ENCODE assay signal across 19 cellular contexts in the genomic region with DNA sequence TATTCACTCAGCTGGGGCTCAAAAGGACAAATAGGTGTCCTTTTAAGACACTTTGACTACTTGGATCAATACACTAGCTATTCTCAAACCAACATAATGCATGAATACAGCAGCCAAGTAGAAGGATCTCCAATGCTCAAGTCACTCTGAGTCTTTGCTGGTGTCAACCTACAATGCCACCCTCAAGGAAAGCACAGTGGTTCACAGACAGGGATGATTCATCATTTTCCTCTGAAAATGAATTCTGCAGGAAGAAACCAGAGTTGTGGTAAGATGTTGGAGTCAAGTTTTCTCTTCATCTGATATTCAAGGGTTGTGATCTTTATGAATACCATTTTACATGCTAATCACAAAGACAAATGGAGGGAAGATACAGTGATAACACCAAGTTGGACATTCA.
"Had no signal": no experiment of that assay in that cellular context is flagged by ENCODE, and none has a peak within 500 bp of the region (broad histone marks: within the 10 kb centered on the region; RNA-seq: fewer than 3 reads in every experiment).

No MANE protein-coding gene starts in this region.

- H3K4me1 ChIP-seq: breast epithelium, esophagus squamous epithelium, transverse colon had no signal

- DNase-seq: activated B cell treated with CpG ODN at 0.5 μM for 24 hours; activated CD4-positive, alpha-beta T cell treated with anti-CD3 and anti-CD28 coated beads, Interleukin-2, amount 10 ng/mL, durations not matched to agents 24 days and 14 days; activated CD8-positive, alpha-beta memory T cell treated with anti-CD3 and anti-CD28 coated beads for 24 hours; activated effector memory CD4-positive, alpha-beta T cell treated with Interleukin-2 at 50 U/mL for 16 hours; esophagus squamous epithelium; foreskin fibroblast; glutamatergic neuron; left cardiac atrium; naive thymus-derived CD8-positive, alpha-beta T cell; nucleus accumbens; right cardiac atrium; substantia nigra; T-helper 1 cell; transverse colon had no signal

- H3K4me3 Mint-ChIP-seq: activated B cell treated with CpG ODN at 0.5 μM for 24 hours; activated CD4-positive, alpha-beta T cell treated with anti-CD3 and anti-CD28 coated beads, Interleukin-2, amount 10 ng/mL, durations not matched to agents 24 days and 14 days; activated naive CD4-positive, alpha-beta T cell treated with anti-CD3 and anti-CD28 coated beads, Interleukin-2, amount 50 U/mL, for 24 hours; naive thymus-derived CD8-positive, alpha-beta T cell; stimulated activated effector memory CD8-positive, alpha-beta T cell treated with anti-CD3 and anti-CD28 coated beads, Interleukin-12 subunit alpha, Interleukin-12 subunit beta, amount 100 ng/mL, for 72 hours had no signal

- H3K27me3 ChIP-seq: breast epithelium, esophagus squamous epithelium had no signal

- H3K27me3 Mint-ChIP-seq: progenitor cell of endocrine pancreas had no signal

- H3K27ac Mint-ChIP-seq: activated B cell treated with CpG ODN at 0.5 μM for 24 hours; activated CD4-positive, alpha-beta T cell treated with anti-CD3 and anti-CD28 coated beads, Interleukin-2, amount 10 ng/mL, durations not matched to agents 24 days and 14 days; activated naive CD4-positive, alpha-beta T cell treated with anti-CD3 and anti-CD28 coated beads, Interleukin-2, amount 50 U/mL, for 24 hours; naive thymus-derived CD8-positive, alpha-beta T cell; progenitor cell of endocrine pancreas; stimulated activated effector memory CD8-positive, alpha-beta T cell treated with anti-CD3 and anti-CD28 coated beads, Interleukin-12 subunit alpha, Interleukin-12 subunit beta, amount 100 ng/mL, for 72 hours had no signal

- H3K9me3 ChIP-seq: breast epithelium, esophagus squamous epithelium, transverse colon had no signal

- ATAC-seq: left cardiac atrium; naive thymus-derived CD8-positive, alpha-beta T cell; right cardiac atrium; stimulated activated effector memory CD8-positive, alpha-beta T cell treated with anti-CD3 and anti-CD28 coated beads, Interleukin-12 subunit alpha, Interleukin-12 subunit beta, amount 100 ng/mL, for 72 hours had no signal

- H3K27ac ChIP-seq: breast epithelium, esophagus squamous epithelium, transverse colon had no signal

- H3K9me3 Mint-ChIP-seq: activated B cell treated with CpG ODN at 0.5 μM for 24 hours; activated CD4-positive, alpha-beta T cell treated with anti-CD3 and anti-CD28 coated beads, Interleukin-2, amount 10 ng/mL, durations not matched to agents 24 days and 14 days; activated naive CD4-positive, alpha-beta T cell treated with anti-CD3 and anti-CD28 coated beads, Interleukin-2, amount 50 U/mL, for 24 hours; naive thymus-derived CD8-positive, alpha-beta T cell; stimulated activated effector memory CD8-positive, alpha-beta T cell treated with anti-CD3 and anti-CD28 coated beads, Interleukin-12 subunit alpha, Interleukin-12 subunit beta, amount 100 ng/mL, for 72 hours had no signal

- FAIRE-seq: endometrium had no signal

- H3K4me3 ChIP-seq: breast epithelium, esophagus squamous epithelium, transverse colon had no signal

- H3K36me3 ChIP-seq: breast epithelium had no signal

- H3K4me1 Mint-ChIP-seq: activated B cell treated with CpG ODN at 0.5 μM for 24 hours had no signal
